11 cellular contexts compared by ENCODE assay signal in genomic region chr2:43083278-43083677, GRCh38.
DNase-seq lines count a peak whose midpoint lies in the region; ATAC-seq lines count a peak whose summit lies in the region.
"Had no signal": no experiment of that assay in that cellular context is flagged by ENCODE, and none has a peak within 500 bp of the region (broad histone marks: within the 10 kb centered on the region; RNA-seq: fewer than 3 reads in every experiment).

No MANE protein-coding gene starts in this region.

- H3K9me2 ChIP-seq in GM23248 (ENCODE audit: insufficient read depth), result no peaks in the 10 kb centered on the region

- DNase-seq in GM23248 (peak; percentile 37), caudate nucleus (lab: John Stamatoyannopoulos, UW) (no peak), left lobe of liver (ENCODE audit: low spot score) (no peak), cerebellar cortex (ENCODE audit: low spot score) (no peak)
- DNase-seq: activated T-cell treated with anti-CD3 and anti-CD28 coated beads, Interleukin-2, amount 50 U/mL, for 1 hour; left colon; NCI-H2081 treated with DMSO at 0.1 percent for 48 hours had no signal

- in situ Hi-C loops in GM23248 (cut with MboI), result no loop called here

- WGBS in GM23248 (ENCODE audit: low coverage in 1 of 2, low lambda C conversion rate in 2 of 2, missing lambda C conversion rate in 2 of 2), 2 experiments, result 24 to 30% methylated on average over 8 of the region's 8 CpGs

- H3K36me3 ChIP-seq in GM23248 (ENCODE audit: low read depth), result no peaks in the 10 kb centered on the region
- no peaks in the 10 kb centered on the region for H3K36me3 ChIP-seq in skeletal muscle tissue (ENCODE audit: control insufficient read depth in 3 of 3, insufficient read depth in 3 of 3, low read length in 3 of 3)

- H3K4me3 ChIP-seq in GM23248 (peak overlapping the region; percentile 20), skeletal muscle tissue (ENCODE audit: low read length in 3 of 3) (peak overlapping the region in 1 of 3 donors; percentile 45)

- no peaks in the 10 kb centered on the region for H4K20me1 ChIP-seq in GM23248 (ENCODE audit: insufficient read depth)

- no peaks in the 10 kb centered on the region for H3K79me2 ChIP-seq in GM23248 (ENCODE audit: insufficient read depth)

- H2AFZ ChIP-seq in GM23248, result peak overlapping the region; percentile 46

- peaks cover 46% of the 10 kb centered on the region for H3F3A ChIP-seq in GM23248 (ENCODE audit: insufficient read depth)

- H3K4me2 ChIP-seq in GM23248 (ENCODE audit: unreplicated experiment), result peak overlapping the region; percentile 75

- peak overlapping the region; percentile 66 for H3K9ac ChIP-seq in GM23248
- H3K9ac ChIP-seq in skeletal muscle tissue (ENCODE audit: low read depth in 1 of 3, low read length in 3 of 3), result peak overlapping the region in 1 of 3 donors; percentile 45

- H3K4me1 ChIP-seq in GM23248 (ENCODE audit: insufficient read depth) (peaks cover 67% of the 10 kb centered on the region), skeletal muscle tissue (ENCODE audit: control insufficient read depth in 3 of 3, insufficient read depth in 3 of 3, low read length in 3 of 3) (peaks cover 64 to 76% (median 73%) of the 10 kb centered on the region in 3 donors)

- H3K9me3 ChIP-seq in GM23248 (ENCODE audit: low read depth), result no peaks in the 10 kb centered on the region
- no peaks in the 10 kb centered on the region for H3K9me3 ChIP-seq in skeletal muscle tissue (ENCODE audit: control insufficient read depth in 3 of 3, low read length in 3 of 3)

- H3K27me3 ChIP-seq in GM23248 (replicated peaks; ENCODE audit: insufficient read depth) (no peaks in the 10 kb centered on the region), skeletal muscle tissue (ENCODE audit: control insufficient read depth in 3 of 3, insufficient read depth in 3 of 3, low read length in 3 of 3) (no peaks in the 10 kb centered on the region)

- H3K27ac ChIP-seq in GM23248 (peak overlapping the region; percentile 94), caudate nucleus (ENCODE audit: low read depth, low read length) (peak overlapping the region; percentile 61), skeletal muscle tissue (ENCODE audit: low read depth, low read length) (peak overlapping the region; percentile 90)

- peak; percentile 14 for ATAC-seq in left lobe of liver
- no peak for ATAC-seq in HG02938 (IDR thresholded peaks at IDR 0.05; ENCODE audit: unreplicated experiment)
- ATAC-seq in GM19397 (IDR thresholded peaks at IDR 0.05; ENCODE audit: unreplicated experiment), result no peak
- no peak for ATAC-seq in HG03196 (IDR thresholded peaks at IDR 0.05; ENCODE audit: unreplicated experiment)
